27 cellular contexts compared by ENCODE assay signal in the genomic region with DNA sequence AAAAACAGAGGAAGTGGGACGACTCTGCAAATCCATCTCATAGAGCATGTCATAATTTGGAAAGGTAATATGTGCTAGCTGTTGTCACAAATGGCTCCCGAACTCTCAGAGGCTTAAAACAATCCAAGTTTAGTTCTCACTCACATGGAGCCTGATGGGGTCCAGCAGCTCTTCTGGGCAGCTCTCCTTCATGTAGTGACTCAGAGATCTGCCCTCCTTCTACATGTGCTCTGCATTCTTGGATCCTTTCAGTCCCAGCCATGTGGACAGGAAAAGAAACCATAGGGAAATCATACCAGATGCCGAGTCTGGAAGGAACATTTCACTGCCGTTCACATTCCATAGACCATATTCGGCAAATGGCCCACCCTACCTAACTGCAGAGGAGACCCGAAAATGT.
DNase-seq lines count a peak whose midpoint lies in the region; ATAC-seq, FAIRE-seq and TF ChIP-seq lines count a peak whose summit lies in the region.
"Had no signal": no experiment of that assay in that cellular context is flagged by ENCODE, and none has a peak within 500 bp of the region (broad histone marks: within the 10 kb centered on the region; RNA-seq: fewer than 3 reads in every experiment).

No MANE protein-coding gene starts in this region.

- DNase-seq in AG20443 (ENCODE audit: low spot score) (peak; percentile 90), HFFc6 (peak; percentile 19), fibroblast of gingiva (ENCODE audit: low read depth) (peak; percentile 81), left ventricle myocardium superior (peak; percentile 41), Kasumi-1 (lab: John Stamatoyannopoulos, UW) (no peak), islet precursor cell (no peak), frontal cortex (ENCODE audit: low spot score in 2 of 2) (no peak)
- DNase-seq: activated CD4-positive, alpha-beta T cell treated with anti-CD3 and anti-CD28 coated beads, Interleukin-2, amount 50 U/mL, for 4 hours; activated CD8-positive, alpha-beta memory T cell treated with anti-CD3 and anti-CD28 coated beads, Interleukin-2, amount 50 U/mL, for 48 hours; CD4-positive, alpha-beta T cell; gastrocnemius medialis; GOT3; NCI-H1105 treated with DMSO at 0.1 percent for 48 hours; NCI-H1930; NCI-H526; SIG-M5; stimulated activated CD4-positive, alpha-beta T cell treated with anti-CD3 and anti-CD28 coated beads, Interleukin-15, amount 100 ng/mL, for 24 hours; stimulated activated naive CD4-positive, alpha-beta T cell; testis had no signal

- H3K4me1 Mint-ChIP-seq in HFFc6 (ENCODE audit: low read depth) = peaks cover 13% of the 10 kb centered on the region
- H3K4me1 Mint-ChIP-seq: central memory CD8-positive, alpha-beta T cell had no signal

- no peak overlapping the region for H3K27ac Mint-ChIP-seq in HFFc6
- H3K27ac Mint-ChIP-seq: activated naive CD4-positive, alpha-beta T cell treated with anti-CD3 and anti-CD28 coated beads, Interleukin-2, amount 50 U/mL, for 72 hours; activated T-helper 2 cell treated with anti-CD3 and anti-CD28 coated beads, Interferon-gamma antibody, Interleukin-2, Interleukin-4, amounts not matched to agents 10 μg/mL and 5 μg/mL and 100 μg/mL, durations not matched to agents 14 hours and 24 hours and 36 hours; CD4-positive, alpha-beta T cell had no signal

- H3K4me3 Mint-ChIP-seq in HFFc6 = no peak overlapping the region
- H3K4me3 Mint-ChIP-seq: CD4-positive, alpha-beta T cell; central memory CD8-positive, alpha-beta T cell had no signal

- H3K9me3 Mint-ChIP-seq in HFFc6 = no peaks in the 10 kb centered on the region
- H3K9me3 Mint-ChIP-seq: activated T-helper 2 cell treated with anti-CD3 and anti-CD28 coated beads, Interferon-gamma antibody, Interleukin-2, Interleukin-4, amounts not matched to agents 10 μg/mL and 5 μg/mL and 100 μg/mL, durations not matched to agents 14 hours and 24 hours and 36 hours; CD4-positive, alpha-beta T cell had no signal

- H3K36me3 Mint-ChIP-seq in HFFc6 (ENCODE audit: low read depth) = no peaks in the 10 kb centered on the region
- H3K36me3 Mint-ChIP-seq: activated naive CD4-positive, alpha-beta T cell treated with anti-CD3 and anti-CD28 coated beads, Interleukin-2, amount 50 U/mL, for 72 hours had no signal

- no peak for FAIRE-seq in frontal cortex (lab: Jason Lieb, UNC)
- FAIRE-seq: endometrium, urothelium cell line had no signal

- intact Hi-C loops in left ventricle myocardium superior (cut with micrococcal nuclease) = no loop called here

- TF ChIP-seq CTCF in HFFc6 (IDR thresholded peaks at IDR 0.05) = no peak

- ATAC-seq in left ventricle myocardium superior (peak; percentile 84), HG03025 (IDR thresholded peaks at IDR 0.05; ENCODE audit: low FRiP score, unreplicated experiment) (no peak)
- ATAC-seq: activated naive CD4-positive, alpha-beta T cell treated with anti-CD3 and anti-CD28 coated beads, Interleukin-2, amount 50 U/mL, for 72 hours; left lobe of liver; sciatic nerve had no signal

- H3K27me3 Mint-ChIP-seq in HFFc6 (ENCODE audit: insufficient read depth) = peaks cover 16% of the 10 kb centered on the region
- H3K27me3 Mint-ChIP-seq: CD4-positive, alpha-beta T cell had no signal

Comparison
In these comparisons a context has a peak if more than half of its experiments do, and no peak if none do; other contexts are left out.
1. DNase-seq: peak in AG20443 (single experiment), HFFc6 (single experiment), fibroblast of gingiva (single experiment) and left ventricle myocardium superior (single experiment); none in Kasumi-1 (0 of 2), islet precursor cell (single experiment) and frontal cortex (0 of 2).